8 cellular contexts compared by ENCODE assay signal in the genomic region with DNA sequence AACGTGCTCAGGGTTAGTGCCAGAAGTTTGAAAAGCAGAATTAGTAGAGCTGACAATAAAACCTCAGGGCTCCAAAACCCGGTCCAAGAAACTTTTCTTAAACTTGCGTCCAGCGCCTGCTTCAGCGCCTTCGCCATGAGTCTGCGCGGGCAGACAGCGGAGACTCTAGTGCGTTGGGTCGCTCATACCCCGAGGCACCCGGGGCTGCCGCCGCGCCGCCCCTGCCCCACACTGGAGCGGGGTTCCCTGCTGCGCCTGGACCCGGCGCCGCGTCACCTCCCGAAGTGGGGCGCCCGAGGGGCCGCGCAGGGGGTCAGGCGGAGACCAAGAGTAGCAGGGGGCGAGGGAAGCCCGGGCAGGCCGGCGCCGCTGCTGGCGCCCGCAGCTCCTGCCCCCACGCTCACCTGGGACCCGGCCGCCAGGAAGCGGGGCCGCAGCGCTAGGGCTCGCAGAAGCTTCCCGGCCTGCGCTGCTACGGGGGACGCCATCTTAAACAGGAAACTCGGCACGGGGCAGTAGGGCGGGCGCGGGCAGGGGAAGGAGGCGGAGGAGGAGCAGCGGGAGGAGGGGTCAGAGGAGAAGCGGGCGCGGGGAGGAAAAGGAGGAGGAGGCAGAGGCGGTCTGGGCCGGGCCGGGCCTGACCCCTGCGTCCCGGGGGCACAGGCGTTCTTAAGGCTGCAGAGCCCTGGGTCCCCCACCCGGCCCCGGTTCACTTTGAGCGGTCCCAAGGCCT. TPM values are rescaled to one million over a fixed set of nuclear protein-coding genes. Genes with fewer than 3 reads are reported as not detected.
DNase-seq lines count a peak whose midpoint lies in the region; ATAC-seq lines count a peak whose summit lies in the region.

A gene with protein sequence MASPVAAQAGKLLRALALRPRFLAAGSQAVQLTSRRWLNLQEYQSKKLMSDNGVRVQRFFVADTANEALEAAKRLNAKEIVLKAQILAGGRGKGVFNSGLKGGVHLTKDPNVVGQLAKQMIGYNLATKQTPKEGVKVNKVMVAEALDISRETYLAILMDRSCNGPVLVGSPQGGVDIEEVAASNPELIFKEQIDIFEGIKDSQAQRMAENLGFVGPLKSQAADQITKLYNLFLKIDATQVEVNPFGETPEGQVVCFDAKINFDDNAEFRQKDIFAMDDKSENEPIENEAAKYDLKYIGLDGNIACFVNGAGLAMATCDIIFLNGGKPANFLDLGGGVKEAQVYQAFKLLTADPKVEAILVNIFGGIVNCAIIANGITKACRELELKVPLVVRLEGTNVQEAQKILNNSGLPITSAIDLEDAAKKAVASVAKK (minus strand): TSS at position 514 of the 733 bp plus-strand sequence. CDS start 26 bp downstream, at position 488.

- peaks cover 45 to 64% of the 10 kb centered on the region in 2 donors for H3K4me1 Mint-ChIP-seq in effector memory CD8-positive, alpha-beta T cell (ENCODE audit: low read depth in 2 of 2)

- no peaks in the 10 kb centered on the region for H3K9me3 Mint-ChIP-seq in effector memory CD8-positive, alpha-beta T cell

- H3K27me3 ChIP-seq in BLaER1 = 0 out of 2 replicates have a peak, but pooled peaks cover 7% of the 10 kb centered on the region
- no peaks in the 10 kb centered on the region for H3K27me3 ChIP-seq in mesendoderm (ENCODE audit: insufficient read depth, low read length, poor library complexity)

- H3K79me2 ChIP-seq in mesendoderm (ENCODE audit: control insufficient read depth, insufficient read depth, low read length) = no peaks in the 10 kb centered on the region

- no peaks in the 10 kb centered on the region; the same call in 1 of the 2 replicates for H3K9me3 ChIP-seq in BLaER1

- no peaks in the 10 kb centered on the region for H3K27me3 Mint-ChIP-seq in effector memory CD8-positive, alpha-beta T cell

- peak within 1 kb of the TSS; percentile 86 to 92 for H3K27ac Mint-ChIP-seq in effector memory CD8-positive, alpha-beta T cell

- no peak within 1 kb of the TSS for H2BK120ac ChIP-seq in mesendoderm (ENCODE audit: low read depth, low read length)

- H3K27ac ChIP-seq in BLaER1 (peak within 1 kb of the TSS; percentile 96), mesendoderm (ENCODE audit: low read depth, low read length) (peak within 1 kb of the TSS; percentile 90)

- H2AK5ac ChIP-seq in mesendoderm (ENCODE audit: low read length) = no peak within 1 kb of the TSS

- ATAC-seq in GM19035 (IDR thresholded peaks at IDR 0.05; ENCODE audit: unreplicated experiment) (peak; percentile 75), HG03354 (IDR thresholded peaks at IDR 0.05; ENCODE audit: poor library complexity, severe bottlenecking, unreplicated experiment) (peak; percentile 74)
- peak; percentile 61 for ATAC-seq in effector memory CD8-positive, alpha-beta T cell (replicated peaks)

- H4K5ac ChIP-seq in mesendoderm (ENCODE audit: low read length) = no peak within 1 kb of the TSS

- H3K36me3 ChIP-seq in BLaER1 = no peaks in the 10 kb centered on the region
- no peaks in the 10 kb centered on the region for H3K36me3 ChIP-seq in mesendoderm (ENCODE audit: control insufficient read depth, insufficient read depth, low read length)

- peak within 1 kb of the TSS; percentile 81 for H3K4me3 Mint-ChIP-seq in effector memory CD8-positive, alpha-beta T cell

- H3K9ac ChIP-seq in BLaER1 (peak within 1 kb of the TSS; percentile 92), mesendoderm (ENCODE audit: low read length) (peak within 1 kb of the TSS; percentile 82)

- DNase-seq in NCI-H82 treated with DMSO at 0.1 percent for 48 hours (lab: John Stamatoyannopoulos, UW; ENCODE audit: unreplicated experiment) (peak; percentile 18), mesendoderm (peak; percentile 93)
- DNase-seq in activated CD8-positive, alpha-beta memory T cell treated with anti-CD3 and anti-CD28 coated beads for 4 hours (ENCODE audit: low read depth in 2 of 2) = peak; percentile 64 to 72
- peak; percentile 62 to 68 (median 68) for DNase-seq in effector memory CD8-positive, alpha-beta T cell
- DNase-seq in stimulated activated CD8-positive, alpha-beta memory T cell treated with anti-CD3 and anti-CD28 coated beads, Interleukin-15, amount 100 ng/mL, for 1 hour (ENCODE audit: low read depth) = peak; percentile 65

- no CpG with 5 or more reads among the region's 66 CpGs for WGBS in mesendoderm (ENCODE audit: extremely low coverage, insufficient coverage, low lambda C conversion rate)

- H3K4me2 ChIP-seq in BLaER1 (peak within 1 kb of the TSS; percentile 89), mesendoderm (ENCODE audit: low read length) (peak within 1 kb of the TSS; percentile 39)

- peaks cover 13% of the 10 kb centered on the region for H3K36me3 Mint-ChIP-seq in effector memory CD8-positive, alpha-beta T cell (ENCODE audit: insufficient read depth)

- H3K23ac ChIP-seq in mesendoderm (ENCODE audit: low read length) = peak within 1 kb of the TSS; percentile 85

- H4K20me1 ChIP-seq in BLaER1 = no peaks in the 10 kb centered on the region; the same call in 1 of the 2 replicates

- H3K4me1 ChIP-seq in BLaER1 = peaks cover 47% of the 10 kb centered on the region
- peaks cover 2% of the 10 kb centered on the region for H3K4me1 ChIP-seq in mesendoderm (ENCODE audit: control insufficient read depth, low read depth, low read length)

- peak within 1 kb of the TSS; percentile 90 for H3K4me3 ChIP-seq in BLaER1
- peak within 1 kb of the TSS; percentile 56 for H3K4me3 ChIP-seq in mesendoderm (ENCODE audit: low read length)

- peaks cover 2% of the 10 kb centered on the region for H3K79me1 ChIP-seq in mesendoderm (ENCODE audit: low read length)

- H2BK15ac ChIP-seq in mesendoderm (replicated peaks; ENCODE audit: low read depth) = no peak within 1 kb of the TSS

- H3K4ac ChIP-seq in mesendoderm (ENCODE audit: low read depth, low read length) = peak within 1 kb of the TSS; percentile 83

- no peak within 1 kb of the TSS for H4K8ac ChIP-seq in mesendoderm (ENCODE audit: low read depth, low read length)

- peak within 1 kb of the TSS; percentile 93 for H3K18ac ChIP-seq in mesendoderm (ENCODE audit: low read length)

- peak within 1 kb of the TSS; percentile 16 for H2BK5ac ChIP-seq in mesendoderm (ENCODE audit: low read length)

- H3K56ac ChIP-seq in mesendoderm (ENCODE audit: low read length) = peak within 1 kb of the TSS; percentile 89

RNA-seq across cellular contexts. Expression of the gene that starts here (rescaled TPM):
- 28.6 TPM for polyA plus RNA-seq in mesendoderm (2013, experiment 1 of 2)
- 28.1 TPM for polyA plus RNA-seq in mesendoderm (2013, experiment 2 of 2)

Comparison
In these comparisons a context has a peak if more than half of its experiments do, and no peak if none do; other contexts are left out.
1. Peak in every context shown above with its lines: DNase-seq, ATAC-seq, H3K4me3 ChIP-seq and H3K27ac ChIP-seq.
2. DNase-seq: peak in every context shown above with its lines; median percentile 93 in mesendoderm; 68 in activated CD8-positive, alpha-beta memory T cell treated with anti-CD3 and anti-CD28 coated beads for 4 hours; 68 in effector memory CD8-positive, alpha-beta T cell; 65 in stimulated activated CD8-positive, alpha-beta memory T cell treated with anti-CD3 and anti-CD28 coated beads, Interleukin-15, amount 100 ng/mL, for 1 hour; 18 in NCI-H82 treated with DMSO at 0.1 percent for 48 hours.